In genomic region chr22:46139417-46139816, GRCh38 we compare ENCODE assay signal across 1 cellular context.
TF ChIP-seq lines count a peak whose summit lies in the region.

No MANE protein-coding gene starts in this region.

TF ChIP-seq in HepG2, 621 proteins besides CTCF, POLR2A, EP300 and RAD21:
- TF ChIP-seq ZNF263 (CRISPR knock-in tag; IDR thresholded peaks at IDR 0.05) = 0 out of 2 replicates have a peak, but pooled peaks have one; percentile 10
- 0 out of 2 replicates have a peak, but pooled peaks have one; percentile 54 for TF ChIP-seq ZNF275 (CRISPR knock-in tag; IDR thresholded peaks at IDR 0.05; ENCODE audit: borderline replicate concordance)
- TF ChIP-seq DMAP1 (CRISPR knock-in tag; IDR thresholded peaks at IDR 0.05) = 0 out of 2 replicates have a peak, but pooled peaks have one; percentile 4
